In genomic region chr17:80568246-80568645, GRCh38 we compare ENCODE assay signal across 25 cellular contexts.
"Had no signal": no experiment of that assay in that cellular context is flagged by ENCODE, and none has a peak within 500 bp of the region (broad histone marks: within the 10 kb centered on the region; RNA-seq: fewer than 3 reads in every experiment).

No MANE protein-coding gene starts in this region.

- H3K4me1 ChIP-seq: left ventricle myocardium inferior, pancreas, prostate gland, upper lobe of right lung had no signal

- H3K36me3 ChIP-seq: left ventricle myocardium inferior, pancreas, prostate gland, suprapubic skin, thoracic aorta, upper lobe of right lung had no signal

- H3K4me3 Mint-ChIP-seq: naive thymus-derived CD8-positive, alpha-beta T cell; nephron; neural crest cell; stimulated activated naive CD8-positive, alpha-beta T cell treated with anti-CD3 and anti-CD28 coated beads, Interleukin-15, Interleukin-2, amounts not matched to agents 100 ng/mL and 50 ng/mL, for 24 hours had no signal

- ATAC-seq: naive thymus-derived CD8-positive, alpha-beta T cell; pancreas; right cardiac atrium; sciatic nerve; upper lobe of right lung had no signal

- DNase-seq: islet precursor cell; left ventricle myocardium inferior; naive thymus-derived CD8-positive, alpha-beta T cell; nucleus accumbens; pancreas; posterior cingulate gyrus; retina; right cardiac atrium; stimulated activated CD4-positive, alpha-beta T cell treated with anti-CD3 and anti-CD28 coated beads, Interleukin-12 subunit alpha, Interleukin-12 subunit beta, amount 100 ng/mL, for 4 hours; stimulated activated CD4-positive, alpha-beta T cell treated with anti-CD3 and anti-CD28 coated beads, Interleukin-15, amount 100 ng/mL, for 24 hours; stimulated activated CD4-positive, alpha-beta T cell treated with anti-CD3 and anti-CD28 coated beads, Interleukin-2, amount 100 ng/mL, for 24 hours; stimulated activated CD4-positive, alpha-beta T cell treated with anti-CD3 and anti-CD28 coated beads, Interleukin-4, amount 100 ng/mL, for 1 hour; stimulated activated naive CD4-positive, alpha-beta T cell; tibial artery; upper lobe of right lung had no signal

- H3K27me3 ChIP-seq: hepatocyte, pancreas, suprapubic skin, tibial artery, upper lobe of right lung had no signal

- H3K9me3 ChIP-seq: pancreas, prostate gland, suprapubic skin, thoracic aorta, upper lobe of right lung had no signal

- H3K27ac ChIP-seq: hepatocyte, left ventricle myocardium inferior, pancreas, prostate gland, skin epidermis, suprapubic skin, thoracic aorta, tibial artery, upper lobe of right lung had no signal

- H3K4me3 ChIP-seq: hepatocyte, left ventricle myocardium inferior, lung, pancreas, prostate gland, skin epidermis, suprapubic skin, thoracic aorta, tibial artery, upper lobe of right lung had no signal

- H3K27ac Mint-ChIP-seq: nephron; stimulated activated naive CD8-positive, alpha-beta T cell treated with anti-CD3 and anti-CD28 coated beads, Interleukin-15, Interleukin-2, amounts not matched to agents 100 ng/mL and 50 ng/mL, for 24 hours had no signal

- H3K4me2 ChIP-seq: hepatocyte had no signal

- H3K9me3 Mint-ChIP-seq: neural crest cell; stimulated activated naive CD8-positive, alpha-beta T cell treated with anti-CD3 and anti-CD28 coated beads, Interleukin-15, Interleukin-2, amounts not matched to agents 100 ng/mL and 50 ng/mL, for 24 hours had no signal
